In genomic region chr2:238369516-238370481, GRCh38 we compare ENCODE assay signal across 9 cellular contexts. TPM values are rescaled to one million over a fixed set of nuclear protein-coding genes. Genes with fewer than 3 reads are reported as not detected.
DNase-seq lines count a peak whose midpoint lies in the region; ATAC-seq and TF ChIP-seq lines count a peak whose summit lies in the region.
"Had no signal": no experiment of that assay in that cellular context is flagged by ENCODE, and none has a peak within 500 bp of the region (broad histone marks: within the 10 kb centered on the region; RNA-seq: fewer than 3 reads in every experiment).

No MANE protein-coding gene starts in this region.

- intact Hi-C loops in Right ventricle myocardium superior (cut with DNase I): loop anchor here (2.0 to 10.0 kb wide), 2 partner anchors 91 to 415 kb away; no protein-coding TSS in a partner anchor
- intact Hi-C loops in Right ventricle myocardium inferior (cut with DNase I): loop anchor here (1.0 to 2.0 kb wide), 2 partner anchors 94 to 415 kb away; no protein-coding TSS in a partner anchor
- intact Hi-C loops in vagina (cut with DNase I): no loop called here

- no peak for DNase-seq in Right ventricle myocardium superior
- DNase-seq in Right ventricle myocardium inferior (ENCODE audit: missing footprints): no peak
- peak; percentile 36 for DNase-seq in WERI-Rb-1
- DNase-seq in glutamatergic neuron: no peak
- no peak for DNase-seq in vagina (ENCODE audit: extremely low spot score in 2 of 2)
- DNase-seq in activated naive CD8-positive, alpha-beta T cell treated with anti-CD3 and anti-CD28 coated beads for 36 hours: no peak
- no peak for DNase-seq in activated naive CD4-positive, alpha-beta T cell treated with Interleukin-2 at 50 U/mL for 16 hours

- no peaks in the 10 kb centered on the region for H3K9me3 Mint-ChIP-seq in glutamatergic neuron (ENCODE audit: unreplicated experiment)
- peaks cover 4% of the 10 kb centered on the region for H3K9me3 Mint-ChIP-seq in activated naive CD8-positive, alpha-beta T cell treated with anti-CD3 and anti-CD28 coated beads for 36 hours
- H3K9me3 Mint-ChIP-seq: CD8-positive, alpha-beta T cell had no signal

- H3K9me3 ChIP-seq in WERI-Rb-1 (ENCODE audit: severe bottlenecking) (no peaks in the 10 kb centered on the region), vagina (no peaks in the 10 kb centered on the region)

- TF ChIP-seq POLR2A in vagina (IDR thresholded peaks at IDR 0.05): no peak

- H3K4me3 Mint-ChIP-seq in glutamatergic neuron (ENCODE audit: unreplicated experiment): no peak overlapping the region
- no peak overlapping the region for H3K4me3 Mint-ChIP-seq in activated naive CD8-positive, alpha-beta T cell treated with anti-CD3 and anti-CD28 coated beads for 36 hours
- H3K4me3 Mint-ChIP-seq: CD8-positive, alpha-beta T cell had no signal

- ATAC-seq in Right ventricle myocardium superior (ENCODE audit: poor library complexity) (peak; percentile 18), Right ventricle myocardium inferior (no peak), HG02981 (IDR thresholded peaks at IDR 0.05; ENCODE audit: unreplicated experiment) (no peak)

- no peaks in the 10 kb centered on the region for H3K27me3 Mint-ChIP-seq in glutamatergic neuron (ENCODE audit: unreplicated experiment)
- no peaks in the 10 kb centered on the region for H3K27me3 Mint-ChIP-seq in activated naive CD8-positive, alpha-beta T cell treated with anti-CD3 and anti-CD28 coated beads for 36 hours

- no peak overlapping the region for H3K4me3 ChIP-seq in WERI-Rb-1 (ENCODE audit: low read depth, low read length)
- H3K4me3 ChIP-seq in vagina: no peak overlapping the region

- peaks cover 7% of the 10 kb centered on the region for H3K4me1 Mint-ChIP-seq in glutamatergic neuron (ENCODE audit: low read depth, unreplicated experiment)
- peaks cover 6% of the 10 kb centered on the region for H3K4me1 Mint-ChIP-seq in activated naive CD8-positive, alpha-beta T cell treated with anti-CD3 and anti-CD28 coated beads for 36 hours

- H3K27me3 ChIP-seq in WERI-Rb-1 (ENCODE audit: insufficient read depth, low read depth, severe bottlenecking) (no peaks in the 10 kb centered on the region), vagina (no peaks in the 10 kb centered on the region)

- no peak for TF ChIP-seq CTCF in WERI-Rb-1 (IDR thresholded peaks at IDR 0.05; ENCODE audit: low read depth, low read length)
- no peak for TF ChIP-seq CTCF in glutamatergic neuron (IDR thresholded peaks at IDR 0.05; ENCODE audit: partially characterized antibody, unreplicated experiment)
- TF ChIP-seq CTCF in vagina (IDR thresholded peaks at IDR 0.05): no peak

- H3K27ac Mint-ChIP-seq in glutamatergic neuron (ENCODE audit: unreplicated experiment): peak overlapping the region; percentile 3
- H3K27ac Mint-ChIP-seq in activated naive CD8-positive, alpha-beta T cell treated with anti-CD3 and anti-CD28 coated beads for 36 hours: no peak overlapping the region
- H3K27ac Mint-ChIP-seq: CD8-positive, alpha-beta T cell had no signal

- no peak overlapping the region for H3K27ac ChIP-seq in WERI-Rb-1
- H3K27ac ChIP-seq in vagina: peak overlapping the region; percentile 5

- peaks cover 9% of the 10 kb centered on the region for H3K36me3 Mint-ChIP-seq in glutamatergic neuron (ENCODE audit: unreplicated experiment)
- H3K36me3 Mint-ChIP-seq in activated naive CD8-positive, alpha-beta T cell treated with anti-CD3 and anti-CD28 coated beads for 36 hours: peaks cover 11% of the 10 kb centered on the region

- H3K4me1 ChIP-seq in vagina: no peaks in the 10 kb centered on the region

- no peaks in the 10 kb centered on the region for H3K36me3 ChIP-seq in WERI-Rb-1
- no peaks in the 10 kb centered on the region for H3K36me3 ChIP-seq in vagina

RNA-seq across cellular contexts. Expression of gene TRAF3IP1, which starts 49.5 kb away (rescaled TPM):
- 13.6 TPM for total RNA-seq in Right ventricle myocardium superior
- 11.2 TPM for total RNA-seq in Right ventricle myocardium inferior
- 10.3 TPM for total RNA-seq in glutamatergic neuron (ENCODE audit: unreplicated experiment)
- 10.3 TPM for total RNA-seq in vagina
- total RNA-seq in activated naive CD8-positive, alpha-beta T cell treated with anti-CD3 and anti-CD28 coated beads for 36 hours: 10 to 100 TPM in 1 of 2 experiments, 1 to 10 TPM in 1; 8.4 to 11.0 TPM

RNA-seq across cellular contexts. Expression of gene ASB1, which starts 56.9 kb away (rescaled TPM):
- total RNA-seq in Right ventricle myocardium superior: 69.8 TPM
- total RNA-seq in Right ventricle myocardium inferior: 57.5 TPM
- 36.1 TPM for total RNA-seq in glutamatergic neuron (ENCODE audit: unreplicated experiment)
- total RNA-seq in vagina: 16.7 TPM
- total RNA-seq in activated naive CD8-positive, alpha-beta T cell treated with anti-CD3 and anti-CD28 coated beads for 36 hours: 10 to 100 TPM; 40.2 to 47.0 TPM
